ENCODE assay signal across 11 cellular contexts in genomic region chr5:95930541-95930940, GRCh38.
"Had no signal": no experiment of that assay in that cellular context is flagged by ENCODE, and none has a peak within 500 bp of the region (broad histone marks: within the 10 kb centered on the region; RNA-seq: fewer than 3 reads in every experiment).

No MANE protein-coding gene starts in this region.

- H3K9ac ChIP-seq: parathyroid adenoma had no signal

- H3K27ac Mint-ChIP-seq: activated naive CD8-positive, alpha-beta T cell treated with anti-CD3 and anti-CD28 coated beads, Interleukin-2, amount 50 U/mL, for 24 hours; activated T-helper 17 cell treated with anti-CD3 and anti-CD28 coated beads, Interleukin-2, amount 50 U/mL, for 72 hours; naive B cell; stimulated activated naive B cell treated with anti-CD40 and anti-IgM and Interleukin-4, amounts not matched to agents 10 μg/mL and 1 μg/mL and 100 μg/mL, for 72 hours; T-cell had no signal

- H3K27ac ChIP-seq: parathyroid adenoma had no signal

- ATAC-seq: activated naive CD8-positive, alpha-beta T cell treated with anti-CD3 and anti-CD28 coated beads, Interleukin-2, amount 50 U/mL, for 24 hours; activated T-helper 17 cell treated with anti-CD3 and anti-CD28 coated beads, Interleukin-2, amount 50 U/mL, for 72 hours; stimulated activated naive B cell treated with anti-CD40 and anti-IgM and Interleukin-4, amounts not matched to agents 10 μg/mL and 1 μg/mL and 100 μg/mL, for 72 hours; T-cell had no signal

- H3K9me3 Mint-ChIP-seq: activated naive CD8-positive, alpha-beta T cell treated with anti-CD3 and anti-CD28 coated beads, Interleukin-2, amount 50 U/mL, for 24 hours; activated T-helper 17 cell treated with anti-CD3 and anti-CD28 coated beads, Interleukin-2, amount 50 U/mL, for 72 hours; stimulated activated naive B cell treated with anti-CD40 and anti-IgM and Interleukin-4, amounts not matched to agents 10 μg/mL and 1 μg/mL and 100 μg/mL, for 72 hours; T-cell had no signal

- H3K27me3 Mint-ChIP-seq: activated naive CD8-positive, alpha-beta T cell treated with anti-CD3 and anti-CD28 coated beads, Interleukin-2, amount 50 U/mL, for 24 hours; activated T-helper 17 cell treated with anti-CD3 and anti-CD28 coated beads, Interleukin-2, amount 50 U/mL, for 72 hours; naive B cell; stimulated activated naive B cell treated with anti-CD40 and anti-IgM and Interleukin-4, amounts not matched to agents 10 μg/mL and 1 μg/mL and 100 μg/mL, for 72 hours; T-cell had no signal

- H3K4me1 ChIP-seq: parathyroid adenoma had no signal

- DNase-seq: activated CD4-positive, CD25-positive, alpha-beta regulatory T cell treated with anti-CD3 and anti-CD28 coated beads, Interleukin-2, amount 50 U/mL, for 72 hours; activated naive CD4-positive, alpha-beta T cell treated with Interleukin-2 at 50 U/mL for 16 hours; activated naive CD8-positive, alpha-beta T cell treated with anti-CD3 and anti-CD28 coated beads, Interleukin-2, amount 50 U/mL, for 24 hours; naive B cell; stimulated activated CD4-positive, alpha-beta T cell treated with anti-CD3 and anti-CD28 coated beads, Interleukin-4, amount 100 ng/mL, for 1 hour; stimulated activated naive B cell treated with anti-CD40 and anti-IgM and Interleukin-4, amounts not matched to agents 10 μg/mL and 1 μg/mL and 100 μg/mL, for 72 hours; T-cell; T-helper 9 cell; trophoblast cell had no signal

- H3K4me3 Mint-ChIP-seq: activated naive CD8-positive, alpha-beta T cell treated with anti-CD3 and anti-CD28 coated beads, Interleukin-2, amount 50 U/mL, for 24 hours; activated T-helper 17 cell treated with anti-CD3 and anti-CD28 coated beads, Interleukin-2, amount 50 U/mL, for 72 hours; naive B cell; stimulated activated naive B cell treated with anti-CD40 and anti-IgM and Interleukin-4, amounts not matched to agents 10 μg/mL and 1 μg/mL and 100 μg/mL, for 72 hours; T-cell had no signal

- H2AFZ ChIP-seq: parathyroid adenoma had no signal
